12 cellular contexts compared by ENCODE assay signal in genomic region chr1:35448344-35448801, GRCh38.
DNase-seq lines count a peak whose midpoint lies in the region; ATAC-seq, FAIRE-seq and TF ChIP-seq lines count a peak whose summit lies in the region.
"Had no signal": no experiment of that assay in that cellular context is flagged by ENCODE, and none has a peak within 500 bp of the region (broad histone marks: within the 10 kb centered on the region; RNA-seq: fewer than 3 reads in every experiment).

No MANE protein-coding gene starts in this region.

- FAIRE-seq in urothelium cell line (lab: Jason Lieb, UNC), result no peak

- intact Hi-C loops in dorsolateral prefrontal cortex (cut with DNase I), result loop anchor here in 1 of 2 donors (10.0 kb wide), 1 partner anchor 244 kb away; no protein-coding TSS in a partner anchor

- no peak for TF ChIP-seq CTCF in dorsolateral prefrontal cortex (IDR thresholded peaks at IDR 0.05 in 54 of 56, conservative IDR thresholded peaks at IDR 0.05 in 2 of 56; ENCODE audit: low read depth in 1 of 56, partially characterized antibody in 56 of 56)

- H3K4me3 ChIP-seq in dorsolateral prefrontal cortex, result no peak overlapping the region

- H3K27me3 ChIP-seq in dorsolateral prefrontal cortex, result no peaks in the 10 kb centered on the region

- DNase-seq in Ammon's horn (ENCODE audit: low spot score) (peak; percentile 43), NCI-H2227 (lab: John Stamatoyannopoulos, UW; ENCODE audit: unreplicated experiment) (peak; percentile 47), dorsolateral prefrontal cortex (peak in 1 of 10 donors; percentile 29), mucosa of gallbladder (ENCODE audit: low spot score) (peak; percentile 28), GDM1 (lab: John Stamatoyannopoulos, UW) (no peak), COLO668 (lab: John Stamatoyannopoulos, UW; ENCODE audit: unreplicated experiment) (no peak), urothelium cell line (ENCODE audit: low spot score) (no peak)
- DNase-seq: DMS153; midbrain; stimulated activated CD8-positive, alpha-beta memory T cell treated with anti-CD3 and anti-CD28 coated beads, Interleukin-4, amount 100 ng/mL, for 48 hours; T-helper 1 cell had no signal

- ATAC-seq in GM18870 (IDR thresholded peaks at IDR 0.05; ENCODE audit: unreplicated experiment), result no peak

- peak overlapping the region in 36 of 59 donors; percentile 2 to 64 (median 34) for H3K27ac ChIP-seq in dorsolateral prefrontal cortex

Comparison
In these comparisons a context has a peak if more than half of its experiments do, and no peak if none do; other contexts are left out.
1. DNase-seq: peak in Ammon's horn (single experiment), NCI-H2227 (single experiment) and mucosa of gallbladder (single experiment); none in GDM1 (single experiment), COLO668 (single experiment) and urothelium cell line (single experiment).